ENCODE assay signal across 22 cellular contexts in genomic region chr17:72376486-72377345, GRCh38.
A peak's percentile ranks its signal among the peaks of the same experiment; 100 is the strongest.
DNase-seq lines count a peak whose midpoint lies in the region; ATAC-seq and TF ChIP-seq lines count a peak whose summit lies in the region.
"Had no signal": no experiment of that assay in that cellular context is flagged by ENCODE, and none has a peak within 500 bp of the region (broad histone marks: within the 10 kb centered on the region; RNA-seq: fewer than 3 reads in every experiment).

No MANE protein-coding gene starts in this region.

- no peak for ATAC-seq in IMR-90 (ENCODE audit: low read depth)
- ATAC-seq in SK-N-SH treated with all-trans-retinoic acid at 6 μM for 48 hours, result peak; percentile 43
- ATAC-seq in stimulated activated memory B cell treated with anti-CD40 and anti-IgM and Interleukin-4, amounts not matched to agents 10 μg/mL and 1 μg/mL and 100 μg/mL, for 72 hours, result no peak
- no peak for ATAC-seq in naive thymus-derived CD4-positive, alpha-beta T cell
- ATAC-seq: gastrocnemius medialis, GM23338, lower lobe of right lung had no signal

- in situ Hi-C loops in IMR-90 (cut with MboI; ENCODE audit: low sequenced_read_pairs), result loop anchor here (25.0 kb wide), 1 partner anchor 836 kb away; no protein-coding TSS in a partner anchor

- CTCF ChIA-PET in IMR-90 (lab: Yijun Ruan, JAX), result no interaction called here
- CTCF ChIA-PET in naive thymus-derived CD4-positive, alpha-beta T cell (lab: Charles Lee), result no interaction called here

- TF ChIP-seq RAD21 in IMR-90 (IDR thresholded peaks at IDR 0.05; ENCODE audit: low read length), result no peak

- no peak overlapping the region for H3K14ac ChIP-seq in IMR-90 (replicated peaks; ENCODE audit: low read depth, low read length)

- H3K27me3 Mint-ChIP-seq in mesothelial cell of epicardium (ENCODE audit: low read depth), result no peaks in the 10 kb centered on the region
- H3K27me3 Mint-ChIP-seq in stimulated activated memory B cell treated with anti-CD40 and anti-IgM and Interleukin-4, amounts not matched to agents 10 μg/mL and 1 μg/mL and 100 μg/mL, for 72 hours, result peaks cover 13% of the 10 kb centered on the region
- peaks cover 0 to 11% (median under 1%) of the 10 kb centered on the region in 5 donors for H3K27me3 Mint-ChIP-seq in naive thymus-derived CD4-positive, alpha-beta T cell
- H3K27me3 Mint-ChIP-seq in chondrocyte (ENCODE audit: low read depth), result no peaks in the 10 kb centered on the region
- H3K27me3 Mint-ChIP-seq: naive B cell had no signal

- no peak overlapping the region; the same call in 1 of the 2 replicates for H3K18ac ChIP-seq in IMR-90 (ENCODE audit: low read depth, low read length)

- no peak overlapping the region for H3K23ac ChIP-seq in IMR-90 (ENCODE audit: low read depth, low read length)

- POLR2A ChIA-PET in IMR-90 (lab: Charles Lee; ENCODE audit: unreplicated experiment), result no interaction called here
- POLR2A ChIA-PET in naive thymus-derived CD4-positive, alpha-beta T cell (lab: Charles Lee), result no interaction called here

- H2BK5ac ChIP-seq in IMR-90 (ENCODE audit: low read depth, low read length, poor library complexity, severe bottlenecking), result peak overlapping the region; percentile 12

- intact Hi-C loops in IMR-90 (cut with micrococcal nuclease), result no loop called here
- intact Hi-C loops in naive thymus-derived CD4-positive, alpha-beta T cell (cut with micrococcal nuclease), result no loop called here

- DNase-seq in AG20443 (ENCODE audit: low spot score), result peak; percentile 59
- DNase-seq in IMR-90, result peak; percentile 48
- DNase-seq in mesothelial cell of epicardium (ENCODE audit: low spot score in 2 of 2, unreplicated experiment in 2 of 2), result no peak
- DNase-seq in NCI-H2029 (lab: John Stamatoyannopoulos, UW), result no peak
- DNase-seq in naive thymus-derived CD4-positive, alpha-beta T cell, result no peak
- DNase-seq in chondrocyte (ENCODE audit: low spot score), result no peak
- DNase-seq: activated CD4-positive, alpha-beta T cell treated with anti-CD3 and anti-CD28 coated beads for 48 hours; activated naive CD8-positive, alpha-beta T cell treated with anti-CD3 and anti-CD28 coated beads for 36 hours; DMS79; effector memory CD4-positive, alpha-beta T cell; gastrocnemius medialis; Kasumi-1; lower lobe of right lung; naive B cell; SIG-M5; stimulated activated CD4-positive, alpha-beta T cell treated with anti-CD3 and anti-CD28 coated beads, Interleukin-15, amount 100 ng/mL, for 24 hours; T1000 had no signal

- no peak overlapping the region for H3K9ac ChIP-seq in IMR-90 (ENCODE audit: low read depth, low read length)
- H3K9ac ChIP-seq: BLaER1 treated with 17β-estradiol and CSF1 and Interleukin-3, amounts not matched to agents 10 nM and 100 nM had no signal

- H4K5ac ChIP-seq in IMR-90 (ENCODE audit: low read depth, low read length), result no peak overlapping the region

- H3K27me3 ChIP-seq in IMR-90 (ENCODE audit: control insufficient read depth, insufficient read depth, low read length), result no peaks in the 10 kb centered on the region
- no peaks in the 10 kb centered on the region for H3K27me3 ChIP-seq in naive thymus-derived CD4-positive, alpha-beta T cell (ENCODE audit: control insufficient read depth in 2 of 2, insufficient read depth in 2 of 2, low read length in 2 of 2)
- H3K27me3 ChIP-seq: BLaER1 treated with 17β-estradiol and CSF1 and Interleukin-3, amounts not matched to agents 10 nM and 100 nM; cardiac muscle cell; gastrocnemius medialis had no signal

- TF ChIP-seq POLR2A in IMR-90 (IDR thresholded peaks at IDR 0.05; ENCODE audit: low read depth, low read length), result no peak

- peak overlapping the region; percentile 86 for H3K27ac Mint-ChIP-seq in mesothelial cell of epicardium
- H3K27ac Mint-ChIP-seq in stimulated activated memory B cell treated with anti-CD40 and anti-IgM and Interleukin-4, amounts not matched to agents 10 μg/mL and 1 μg/mL and 100 μg/mL, for 72 hours, result no peak overlapping the region
- no peak overlapping the region for H3K27ac Mint-ChIP-seq in naive thymus-derived CD4-positive, alpha-beta T cell
- H3K27ac Mint-ChIP-seq in chondrocyte (ENCODE audit: unreplicated experiment), result no peak overlapping the region
- H3K27ac Mint-ChIP-seq: activated naive CD8-positive, alpha-beta T cell treated with anti-CD3 and anti-CD28 coated beads for 36 hours; GM23338; naive B cell had no signal

- H3K9me3 Mint-ChIP-seq in mesothelial cell of epicardium (no peaks in the 10 kb centered on the region), chondrocyte (ENCODE audit: low read depth) (no peaks in the 10 kb centered on the region)
- H3K9me3 Mint-ChIP-seq in stimulated activated memory B cell treated with anti-CD40 and anti-IgM and Interleukin-4, amounts not matched to agents 10 μg/mL and 1 μg/mL and 100 μg/mL, for 72 hours, result no peaks in the 10 kb centered on the region
- no peaks in the 10 kb centered on the region for H3K9me3 Mint-ChIP-seq in naive thymus-derived CD4-positive, alpha-beta T cell
- H3K9me3 Mint-ChIP-seq: activated naive CD8-positive, alpha-beta T cell treated with anti-CD3 and anti-CD28 coated beads for 36 hours; GM23338 had no signal

- no peak overlapping the region; the same call in 1 of the 2 replicates for H2BK120ac ChIP-seq in IMR-90 (ENCODE audit: low read depth, low read length)

- peaks cover 57% of the 10 kb centered on the region for H3K4me1 Mint-ChIP-seq in mesothelial cell of epicardium
- H3K4me1 Mint-ChIP-seq in stimulated activated memory B cell treated with anti-CD40 and anti-IgM and Interleukin-4, amounts not matched to agents 10 μg/mL and 1 μg/mL and 100 μg/mL, for 72 hours, result no peaks in the 10 kb centered on the region
- no peaks in the 10 kb centered on the region for H3K4me1 Mint-ChIP-seq in naive thymus-derived CD4-positive, alpha-beta T cell
- H3K4me1 Mint-ChIP-seq in chondrocyte (ENCODE audit: low read depth), result peaks cover 11% of the 10 kb centered on the region
- H3K4me1 Mint-ChIP-seq: activated naive CD8-positive, alpha-beta T cell treated with anti-CD3 and anti-CD28 coated beads for 36 hours; naive B cell had no signal

- no peak for TF ChIP-seq CTCF in IMR-90 (conservative IDR thresholded peaks at IDR 0.05; ENCODE audit: low read depth, low read length)
- TF ChIP-seq CTCF in mesothelial cell of epicardium (IDR thresholded peaks at IDR 0.05; ENCODE audit: unreplicated experiment), result no peak
- TF ChIP-seq CTCF in chondrocyte (IDR thresholded peaks at IDR 0.05), result no peak

- H3K36me3 Mint-ChIP-seq in mesothelial cell of epicardium, result no peaks in the 10 kb centered on the region
- no peaks in the 10 kb centered on the region for H3K36me3 Mint-ChIP-seq in stimulated activated memory B cell treated with anti-CD40 and anti-IgM and Interleukin-4, amounts not matched to agents 10 μg/mL and 1 μg/mL and 100 μg/mL, for 72 hours
- H3K36me3 Mint-ChIP-seq in naive thymus-derived CD4-positive, alpha-beta T cell, result no peaks in the 10 kb centered on the region
- H3K36me3 Mint-ChIP-seq in chondrocyte (ENCODE audit: low read depth), result no peaks in the 10 kb centered on the region
- H3K36me3 Mint-ChIP-seq: activated naive CD8-positive, alpha-beta T cell treated with anti-CD3 and anti-CD28 coated beads for 36 hours; naive B cell had no signal

- no peak overlapping the region for H2AK5ac ChIP-seq in IMR-90 (ENCODE audit: low read depth, low read length)

- no peak overlapping the region for H4K91ac ChIP-seq in IMR-90 (ENCODE audit: insufficient read depth, low read depth, low read length)

- no TSS peak for BruUV-seq in IMR-90 (replicated peaks; lab: Mats Ljungman, UMichigan)

- no peaks in the 10 kb centered on the region for H3K9me3 ChIP-seq in IMR-90 (ENCODE audit: control insufficient read depth, insufficient read depth, low read length)
- H3K9me3 ChIP-seq in naive thymus-derived CD4-positive, alpha-beta T cell (ENCODE audit: control insufficient read depth in 2 of 3, low read length in 3 of 3), result no peaks in the 10 kb centered on the region
- H3K9me3 ChIP-seq: gastrocnemius medialis, lower lobe of right lung had no signal

- H3K9me1 ChIP-seq in IMR-90 (ENCODE audit: insufficient read depth, low read length), result peaks cover 3% of the 10 kb centered on the region

- H3K4me3 ChIP-seq in IMR-90 (ENCODE audit: insufficient read depth, low read depth, low read length), result no peak overlapping the region
- no peak overlapping the region for H3K4me3 ChIP-seq in naive thymus-derived CD4-positive, alpha-beta T cell (ENCODE audit: low read length)
- H3K4me3 ChIP-seq: BLaER1 treated with 17β-estradiol and CSF1 and Interleukin-3, amounts not matched to agents 10 nM and 100 nM; cardiac muscle cell; gastrocnemius medialis; GM23338; lower lobe of right lung had no signal

- no peak overlapping the region for H2AFZ ChIP-seq in IMR-90 (replicated peaks; ENCODE audit: low read length, poor library complexity)
- H2AFZ ChIP-seq: GM23338 had no signal

- peaks cover 18% of the 10 kb centered on the region for H3K4me1 ChIP-seq in IMR-90 (ENCODE audit: control insufficient read depth, insufficient read depth, low read length)
- no peaks in the 10 kb centered on the region for H3K4me1 ChIP-seq in naive thymus-derived CD4-positive, alpha-beta T cell (ENCODE audit: control insufficient read depth in 2 of 2, insufficient read depth in 2 of 2, low read length in 2 of 2)
- H3K4me1 ChIP-seq: lower lobe of right lung had no signal

- no peak overlapping the region for H3K56ac ChIP-seq in IMR-90 (ENCODE audit: extremely low read depth, insufficient read depth, low read length)

- H4K8ac ChIP-seq in IMR-90 (ENCODE audit: low read depth in 2 of 2, low read length in 2 of 2), result no peak overlapping the region

- no peaks in the 10 kb centered on the region for H3K36me3 ChIP-seq in IMR-90 (ENCODE audit: control insufficient read depth, insufficient read depth, low read length)
- H3K36me3 ChIP-seq in naive thymus-derived CD4-positive, alpha-beta T cell (ENCODE audit: control insufficient read depth in 2 of 3, insufficient read depth in 3 of 3, low read length in 3 of 3), result no peaks in the 10 kb centered on the region
- H3K36me3 ChIP-seq: BLaER1 treated with 17β-estradiol and CSF1 and Interleukin-3, amounts not matched to agents 10 nM and 100 nM; cardiac muscle cell; gastrocnemius medialis; lower lobe of right lung had no signal

- H2BK15ac ChIP-seq in IMR-90 (ENCODE audit: low read depth, low read length), result no peak overlapping the region

- no peak overlapping the region for H2AK9ac ChIP-seq in IMR-90 (replicated peaks; ENCODE audit: low read depth, low read length, poor library complexity)

- peak overlapping the region; percentile 0 for H3K4me3 Mint-ChIP-seq in mesothelial cell of epicardium
- H3K4me3 Mint-ChIP-seq in stimulated activated memory B cell treated with anti-CD40 and anti-IgM and Interleukin-4, amounts not matched to agents 10 μg/mL and 1 μg/mL and 100 μg/mL, for 72 hours, result no peak overlapping the region
- H3K4me3 Mint-ChIP-seq in naive thymus-derived CD4-positive, alpha-beta T cell, result no peak overlapping the region
- no peak overlapping the region for H3K4me3 Mint-ChIP-seq in chondrocyte (ENCODE audit: unreplicated experiment)
- H3K4me3 Mint-ChIP-seq: activated naive CD8-positive, alpha-beta T cell treated with anti-CD3 and anti-CD28 coated beads for 36 hours; GM23338; naive B cell had no signal

- dilution Hi-C loops in IMR-90 (cut with HindIII; ENCODE audit: low sequenced_read_pairs, unreplicated experiment), result no loop called here

- H3K27ac ChIP-seq in IMR-90 (ENCODE audit: insufficient read depth, low read length), result no peak overlapping the region
- no peak overlapping the region for H3K27ac ChIP-seq in naive thymus-derived CD4-positive, alpha-beta T cell (ENCODE audit: low read depth, low read length)
- H3K27ac ChIP-seq: BLaER1 treated with 17β-estradiol and CSF1 and Interleukin-3, amounts not matched to agents 10 nM and 100 nM; cardiac muscle cell; gastrocnemius medialis; lower lobe of right lung had no signal

- no peak overlapping the region for H3K4ac ChIP-seq in IMR-90 (ENCODE audit: low read depth, low read length)

- no peak overlapping the region for H2BK20ac ChIP-seq in IMR-90 (ENCODE audit: low read depth, low read length)

- H3K4me2 ChIP-seq in IMR-90 (ENCODE audit: low read depth, low read length), result no peak overlapping the region; the same call in 1 of the 2 replicates
- H3K4me2 ChIP-seq: GM23338 had no signal

- H3K79me1 ChIP-seq in IMR-90 (ENCODE audit: low read depth in 1 of 2, low read length in 2 of 2), result no peaks in the 10 kb centered on the region

- WGBS in IMR-90 (ENCODE audit: extremely low coverage in 2 of 2, insufficient read length in 1 of 2), 2 experiments, result 85% methylated on average over 9 of the region's 17 CpGs; no CpG with 5 or more reads in 1 of the 2 experiments

- H4K20me1 ChIP-seq in IMR-90 (ENCODE audit: insufficient read depth, low read length), result no peaks in the 10 kb centered on the region
- H4K20me1 ChIP-seq: BLaER1 treated with 17β-estradiol and CSF1 and Interleukin-3, amounts not matched to agents 10 nM and 100 nM had no signal

Comparison
In these comparisons a context has a peak if more than half of its experiments do, and no peak if none do; other contexts are left out.
1. DNase-seq: peak in AG20443 (single experiment) and IMR-90 (single experiment); none in mesothelial cell of epicardium (0 of 2), NCI-H2029 (single experiment), naive thymus-derived CD4-positive, alpha-beta T cell (0 of 9) and chondrocyte (single experiment).